Comparison of ENCODE assay signal across 6 cellular contexts in the genomic region with DNA sequence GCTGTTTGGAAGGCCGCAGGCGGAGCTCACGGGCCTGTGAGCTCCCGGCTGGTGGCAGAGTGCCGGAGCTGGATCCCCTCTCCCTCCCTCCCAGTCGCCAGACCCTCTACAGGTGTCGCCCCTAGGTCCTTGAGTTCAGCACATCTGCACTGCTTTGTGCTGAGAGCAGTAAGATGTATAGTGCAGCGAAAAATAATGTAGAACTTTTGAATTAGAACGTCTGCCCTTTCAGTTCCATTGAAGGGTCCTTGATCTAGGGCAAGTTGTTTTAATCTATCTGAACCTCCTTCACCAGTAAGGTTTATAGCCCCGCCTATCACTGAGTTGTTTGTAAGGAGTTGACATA. TPM values are rescaled to one million over a fixed set of nuclear protein-coding genes. Genes with fewer than 3 reads are reported as not detected.
DNase-seq lines count a peak whose midpoint lies in the region; ATAC-seq and TF ChIP-seq lines count a peak whose summit lies in the region.

No MANE protein-coding gene starts in this region.

- no peaks in the 10 kb centered on the region for H3K36me3 ChIP-seq in ovary

- peak overlapping the region; percentile 96 for H3K27ac Mint-ChIP-seq in central memory CD8-positive, alpha-beta T cell (ENCODE audit: low read depth)

- peaks cover 42% of the 10 kb centered on the region for H3K36me3 Mint-ChIP-seq in central memory CD8-positive, alpha-beta T cell (ENCODE audit: insufficient read depth)

- peak overlapping the region; percentile 95 for H3K4me3 Mint-ChIP-seq in central memory CD8-positive, alpha-beta T cell

- peak overlapping the region; percentile 92 for H3K4me3 ChIP-seq in ovary

- no peaks in the 10 kb centered on the region for H3K27me3 ChIP-seq in ovary

- no peaks in the 10 kb centered on the region for H3K9me3 ChIP-seq in ovary

- H3K9me3 Mint-ChIP-seq in central memory CD8-positive, alpha-beta T cell = no peaks in the 10 kb centered on the region

- no peaks in the 10 kb centered on the region for H3K27me3 Mint-ChIP-seq in central memory CD8-positive, alpha-beta T cell

- H3K4me1 ChIP-seq in ovary (ENCODE audit: insufficient read depth) = peaks cover 1% of the 10 kb centered on the region

- no peak for DNase-seq in central memory CD8-positive, alpha-beta T cell (ENCODE audit: low spot score in 2 of 2)
- DNase-seq in ovary (no peak), LoVo (ENCODE audit: low spot score) (no peak)
- no peak for DNase-seq in central memory CD4-positive, alpha-beta T cell

- WGBS in ovary, 3 donors = 0 to 1% (median 0%) methylated on average over 10 of the region's 10 CpGs

- TF ChIP-seq CTCF in ovary (IDR thresholded peaks at IDR 0.05) = no peak

- intact Hi-C loops in ovary (cut with DNase I) = loop anchor here in 2 of 4 donors (10.0 kb wide), 2 partner anchors 369 to 599 kb away; partner anchors contain the start of gene PANX1 (in 1 of the 2)

- TF ChIP-seq EP300 in ovary (IDR thresholded peaks at IDR 0.05) = no peak

- no peak for TF ChIP-seq POLR2A in ovary (IDR thresholded peaks at IDR 0.05)

- peaks cover 25% of the 10 kb centered on the region for H3K4me1 Mint-ChIP-seq in central memory CD8-positive, alpha-beta T cell

- ATAC-seq in GM19351 (IDR thresholded peaks at IDR 0.05; ENCODE audit: unreplicated experiment) (peak; percentile 56), HG03354 (IDR thresholded peaks at IDR 0.05; ENCODE audit: poor library complexity, severe bottlenecking, unreplicated experiment) (peak; percentile 71)
- peak; percentile 56 for ATAC-seq in central memory CD8-positive, alpha-beta T cell (replicated peaks; ENCODE audit: extremely low read depth, poor library complexity, severe bottlenecking)

- H3K27ac ChIP-seq in ovary = peak overlapping the region in 1 of 2 donors; percentile 76

RNA-seq across cellular contexts. Expression of gene ANKRD49, which starts 0.4 kb away (rescaled TPM):
- 10 to 100 TPM; 12.9 to 15.3 (median 15.0) TPM for total RNA-seq in ovary
- 10 to 100 TPM; 22.3 to 23.0 TPM for polyA plus RNA-seq in ovary

RNA-seq across cellular contexts. Expression of gene MRE11, which starts 0.5 kb away (rescaled TPM):
- 10 to 100 TPM; 14.2 to 23.5 (median 20.1) TPM for total RNA-seq in ovary
- polyA plus RNA-seq in ovary = 10 to 100 TPM in 1 of 2 donors, 1 to 10 TPM in 1; 5.6 to 13.9 TPM

RNA-seq across cellular contexts. Expression of gene C11orf97, which starts 18.1 kb away (rescaled TPM):
- 10 to 100 TPM in 1 of 7 donors, under 1 TPM in 3, not detected in 3; 0.35 to 14.0 (median 0.39) TPM for total RNA-seq in ovary
- polyA plus RNA-seq in ovary = not detected

RNA-seq across cellular contexts. Expression of gene FUT4, which starts 49.5 kb away (rescaled TPM):
- 1 to 10 TPM; 4.1 to 7.3 (median 6.4) TPM for total RNA-seq in ovary
- polyA plus RNA-seq in ovary = 1 to 10 TPM; 2.7 to 3.7 TPM
